16 cellular contexts compared by ENCODE assay signal in genomic region chr10:119399466-119399865, GRCh38.
A peak's percentile ranks its signal among the peaks of the same experiment; 100 is the strongest.
DNase-seq lines count a peak whose midpoint lies in the region; ATAC-seq and TF ChIP-seq lines count a peak whose summit lies in the region.
"Had no signal": no experiment of that assay in that cellular context is flagged by ENCODE, and none has a peak within 500 bp of the region (broad histone marks: within the 10 kb centered on the region; RNA-seq: fewer than 3 reads in every experiment).

No MANE protein-coding gene starts in this region.

- H3K36me3 Mint-ChIP-seq in endothelial cell (ENCODE audit: low read depth, unreplicated experiment) (peaks cover 51% of the 10 kb centered on the region), nephron progenitor cell (ENCODE audit: low read depth) (peaks cover 19% of the 10 kb centered on the region)

- H2BK5ac ChIP-seq in IMR-90 (ENCODE audit: low read depth, low read length, poor library complexity, severe bottlenecking), result no peak overlapping the region

- no peak for TF ChIP-seq POLR2A in IMR-90 (IDR thresholded peaks at IDR 0.05; ENCODE audit: low read depth, low read length)
- no peak for TF ChIP-seq POLR2A in sigmoid colon (IDR thresholded peaks at IDR 0.05)

- no peak overlapping the region; the same call in 1 of the 2 replicates for H3K56ac ChIP-seq in IMR-90 (ENCODE audit: extremely low read depth, insufficient read depth, low read length)

- peaks cover 25% of the 10 kb centered on the region for H3K4me1 ChIP-seq in IMR-90 (ENCODE audit: control insufficient read depth, insufficient read depth, low read length)
- H3K4me1 ChIP-seq in sigmoid colon, result peaks cover 0 to 21% (median 0%) of the 10 kb centered on the region in 4 donors

- no peak for TF ChIP-seq CTCF in AG04450 (IDR thresholded peaks at IDR 0.05; ENCODE audit: low read depth, low read length)
- no peak for TF ChIP-seq CTCF in IMR-90 (conservative IDR thresholded peaks at IDR 0.05; ENCODE audit: low read depth, low read length)
- TF ChIP-seq CTCF in endothelial cell (IDR thresholded peaks at IDR 0.05; ENCODE audit: unreplicated experiment), result no peak
- TF ChIP-seq CTCF in nephron progenitor cell (IDR thresholded peaks at IDR 0.05), result no peak
- no peak for TF ChIP-seq CTCF in sigmoid colon (IDR thresholded peaks at IDR 0.05)

- H2AK5ac ChIP-seq in IMR-90 (ENCODE audit: low read depth, low read length), result peak overlapping the region; percentile 86

- 100% methylated on average over 1 of the region's 3 CpGs; no CpG with 5 or more reads in 1 of the 2 experiments for WGBS in IMR-90 (ENCODE audit: extremely low coverage in 2 of 2, insufficient read length in 1 of 2), 2 experiments
- WGBS in sigmoid colon, 2 donors, result 89 to 98% methylated on average over 3 of the region's 3 CpGs

- CTCF ChIA-PET in AG04450 (lab: Charles Lee), result interaction anchor here (1.4 kb wide), 1 partner anchor 200 kb away, joined by 4 read pairs; no protein-coding TSS in a partner anchor
- CTCF ChIA-PET in IMR-90 (lab: Yijun Ruan, JAX), result interaction anchor here (1.0 kb wide), 1 partner anchor 193 kb away, joined by 3 read pairs; no protein-coding TSS in a partner anchor

- no peak for ATAC-seq in IMR-90 (ENCODE audit: low read depth)
- ATAC-seq in SK-N-SH treated with all-trans-retinoic acid at 6 μM for 48 hours, result no peak
- ATAC-seq in HG03520 (IDR thresholded peaks at IDR 0.05; ENCODE audit: unreplicated experiment), result no peak
- ATAC-seq: Right ventricle myocardium inferior had no signal

- DNase-seq in AG04450 (ENCODE audit: low read depth, low spot score) (no peak), IMR-90 (no peak), endothelial cell (ENCODE audit: low spot score) (no peak), nephron progenitor cell (no peak), SHP77 treated with DMSO at 0.1 percent for 48 hours (lab: John Stamatoyannopoulos, UW) (no peak), sigmoid colon (no peak)
- DNase-seq: DMS79, MG63, NCI-H1436, NCI-H187 treated with DMSO at 0.1 percent for 48 hours, NCI-H2107, NCI-H446 treated with DMSO at 0.1 percent for 48 hours, NCI-H526 treated with DMSO at 0.1 percent for 48 hours had no signal

- peak overlapping the region; percentile 81 for H3K4me3 Mint-ChIP-seq in endothelial cell (ENCODE audit: unreplicated experiment)
- H3K4me3 Mint-ChIP-seq in nephron progenitor cell, result no peak overlapping the region

- H4K91ac ChIP-seq in IMR-90 (ENCODE audit: insufficient read depth, low read depth, low read length), result peak overlapping the region; percentile 62

- H3K27me3 ChIP-seq in AG04450 (ENCODE audit: control insufficient read depth, insufficient read depth, low read length), result no peaks in the 10 kb centered on the region
- H3K27me3 ChIP-seq in IMR-90 (ENCODE audit: control insufficient read depth, insufficient read depth, low read length), result no peaks in the 10 kb centered on the region
- H3K27me3 ChIP-seq in sigmoid colon, result no peaks in the 10 kb centered on the region
- H3K27me3 ChIP-seq: MG63 had no signal

- POLR2A ChIA-PET in AG04450 (lab: Yijun Ruan, JAX) (no interaction called here), IMR-90 (lab: Charles Lee; ENCODE audit: unreplicated experiment) (no interaction called here)

- H2AK9ac ChIP-seq in IMR-90 (replicated peaks; ENCODE audit: low read depth, low read length, poor library complexity), result peak overlapping the region; percentile 50

- H3K9me3 Mint-ChIP-seq in endothelial cell (ENCODE audit: unreplicated experiment), result no peaks in the 10 kb centered on the region
- H3K9me3 Mint-ChIP-seq in nephron progenitor cell, result no peaks in the 10 kb centered on the region

- H3K4me3 ChIP-seq in AG04450 (ENCODE audit: low read depth, low read length) (no peak overlapping the region), IMR-90 (ENCODE audit: insufficient read depth, low read depth, low read length) (no peak overlapping the region), sigmoid colon (no peak overlapping the region)
- H3K4me3 ChIP-seq: MG63 had no signal

- peaks cover 65% of the 10 kb centered on the region for H3K4me1 Mint-ChIP-seq in endothelial cell (ENCODE audit: unreplicated experiment)
- H3K4me1 Mint-ChIP-seq in nephron progenitor cell, result peaks cover 60% of the 10 kb centered on the region

- H3K9me3 ChIP-seq in AG04450 (ENCODE audit: control insufficient read depth, insufficient read depth, low read length), result no peaks in the 10 kb centered on the region
- no peaks in the 10 kb centered on the region for H3K9me3 ChIP-seq in IMR-90 (ENCODE audit: control insufficient read depth, insufficient read depth, low read length)
- no peaks in the 10 kb centered on the region for H3K9me3 ChIP-seq in sigmoid colon
- H3K9me3 ChIP-seq: MG63 had no signal

- no peak overlapping the region for H2BK20ac ChIP-seq in IMR-90 (ENCODE audit: low read depth, low read length)

- no peak overlapping the region for H3K14ac ChIP-seq in IMR-90 (replicated peaks; ENCODE audit: low read depth, low read length)

- in situ Hi-C loops in IMR-90 (cut with MboI; ENCODE audit: low sequenced_read_pairs), result no loop called here

- H3K27me3 Mint-ChIP-seq in endothelial cell (ENCODE audit: unreplicated experiment), result peaks cover 57% of the 10 kb centered on the region
- peaks cover 11% of the 10 kb centered on the region for H3K27me3 Mint-ChIP-seq in nephron progenitor cell (ENCODE audit: low read depth, poor library complexity)

- H3K9me1 ChIP-seq in IMR-90 (ENCODE audit: insufficient read depth, low read length), result peaks cover 26% of the 10 kb centered on the region

- H3K4ac ChIP-seq in IMR-90 (ENCODE audit: low read depth, low read length), result peak overlapping the region; percentile 95

- TF ChIP-seq RAD21 in IMR-90 (IDR thresholded peaks at IDR 0.05; ENCODE audit: low read length), result no peak

- peaks cover 49% of the 10 kb centered on the region for H3K36me3 ChIP-seq in IMR-90 (ENCODE audit: control insufficient read depth, insufficient read depth, low read length)
- H3K36me3 ChIP-seq in sigmoid colon, result peaks cover 0 to 15% (median 3%) of the 10 kb centered on the region in 4 donors
- H3K36me3 ChIP-seq: MG63 had no signal

- H3K9ac ChIP-seq in IMR-90 (ENCODE audit: low read depth, low read length), result no peak overlapping the region

- no TSS peak for BruUV-seq in IMR-90 (replicated peaks; lab: Mats Ljungman, UMichigan)

- peak overlapping the region; percentile 10; the same call in 1 of the 2 replicates for H4K5ac ChIP-seq in IMR-90 (ENCODE audit: low read depth, low read length)

- peak overlapping the region; percentile 3; the same call in 1 of the 2 replicates for H3K18ac ChIP-seq in IMR-90 (ENCODE audit: low read depth, low read length)

- H3K27ac Mint-ChIP-seq in endothelial cell (ENCODE audit: unreplicated experiment) (peak overlapping the region; percentile 48), nephron progenitor cell (peak overlapping the region; percentile 16)

- intact Hi-C loops in IMR-90 (cut with micrococcal nuclease), result no loop called here
- intact Hi-C loops in sigmoid colon (cut with DNase I), result no loop called here

- H2BK15ac ChIP-seq in IMR-90 (ENCODE audit: low read depth, low read length), result 0 out of 3 replicates have a peak overlapping the region, but pooled peaks have one; percentile 25

- H2AFZ ChIP-seq in IMR-90 (replicated peaks; ENCODE audit: low read length, poor library complexity), result no peak overlapping the region

- dilution Hi-C loops in IMR-90 (cut with HindIII; ENCODE audit: low sequenced_read_pairs, unreplicated experiment), result no loop called here

- no peak overlapping the region for H3K23ac ChIP-seq in IMR-90 (ENCODE audit: low read depth, low read length)

- TF ChIP-seq EP300 in sigmoid colon (IDR thresholded peaks at IDR 0.05), result no peak

- peak overlapping the region in 1 of 2 experiments; percentile 38; a peak in 2 of 4 replicates for H4K8ac ChIP-seq in IMR-90 (ENCODE audit: low read depth in 2 of 2, low read length in 2 of 2)

- H4K20me1 ChIP-seq in IMR-90 (ENCODE audit: insufficient read depth, low read length), result peaks cover 10% of the 10 kb centered on the region

- H3K4me2 ChIP-seq in IMR-90 (ENCODE audit: low read depth, low read length), result no peak overlapping the region

- peak overlapping the region; percentile 24; the same call in 1 of the 2 replicates for H2BK120ac ChIP-seq in IMR-90 (ENCODE audit: low read depth, low read length)

- H3K27ac ChIP-seq in AG04450 (ENCODE audit: low read depth, low read length), result peak overlapping the region; percentile 11
- peak overlapping the region; percentile 72; the same call in 1 of the 2 replicates for H3K27ac ChIP-seq in IMR-90 (ENCODE audit: insufficient read depth, low read length)
- no peak overlapping the region for H3K27ac ChIP-seq in sigmoid colon

- H3K79me1 ChIP-seq in IMR-90 (ENCODE audit: low read depth in 1 of 2, low read length in 2 of 2), result peaks cover 8 to 69% of the 10 kb centered on the region in 2 experiments; a peak in 3 of 4 replicates

TF ChIP-seq in IMR-90, 13 proteins besides CTCF, POLR2A, EP300 and RAD21 (continues in another document):
- TF ChIP-seq BHLHE40 (IDR thresholded peaks at IDR 0.05; ENCODE audit: low read depth, low read length) (no peak), MXI1 (IDR thresholded peaks at IDR 0.05; ENCODE audit: borderline replicate concordance, low read depth, low read length) (no peak), MAZ (IDR thresholded peaks at IDR 0.05; ENCODE audit: borderline replicate concordance, low read depth, low read length) (no peak), FOS (IDR thresholded peaks at IDR 0.05; ENCODE audit: low read depth, low read length) (no peak)
- TF ChIP-seq, protein P1, sequence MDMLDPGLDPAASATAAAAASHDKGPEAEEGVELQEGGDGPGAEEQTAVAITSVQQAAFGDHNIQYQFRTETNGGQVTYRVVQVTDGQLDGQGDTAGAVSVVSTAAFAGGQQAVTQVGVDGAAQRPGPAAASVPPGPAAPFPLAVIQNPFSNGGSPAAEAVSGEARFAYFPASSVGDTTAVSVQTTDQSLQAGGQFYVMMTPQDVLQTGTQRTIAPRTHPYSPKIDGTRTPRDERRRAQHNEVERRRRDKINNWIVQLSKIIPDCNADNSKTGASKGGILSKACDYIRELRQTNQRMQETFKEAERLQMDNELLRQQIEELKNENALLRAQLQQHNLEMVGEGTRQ (IDR thresholded peaks at IDR 0.05; ENCODE audit: low read depth, low read length), result no peak

TF ChIP-seq in SK-N-SH treated with all-trans-retinoic acid at 6 μM for 48 hours, 23 proteins besides CTCF, POLR2A, EP300 and RAD21 (continues in another document):
- TF ChIP-seq ZC3H10 (CRISPR knock-in tag; IDR thresholded peaks at IDR 0.05), result no peak
- TF ChIP-seq, protein P2, sequence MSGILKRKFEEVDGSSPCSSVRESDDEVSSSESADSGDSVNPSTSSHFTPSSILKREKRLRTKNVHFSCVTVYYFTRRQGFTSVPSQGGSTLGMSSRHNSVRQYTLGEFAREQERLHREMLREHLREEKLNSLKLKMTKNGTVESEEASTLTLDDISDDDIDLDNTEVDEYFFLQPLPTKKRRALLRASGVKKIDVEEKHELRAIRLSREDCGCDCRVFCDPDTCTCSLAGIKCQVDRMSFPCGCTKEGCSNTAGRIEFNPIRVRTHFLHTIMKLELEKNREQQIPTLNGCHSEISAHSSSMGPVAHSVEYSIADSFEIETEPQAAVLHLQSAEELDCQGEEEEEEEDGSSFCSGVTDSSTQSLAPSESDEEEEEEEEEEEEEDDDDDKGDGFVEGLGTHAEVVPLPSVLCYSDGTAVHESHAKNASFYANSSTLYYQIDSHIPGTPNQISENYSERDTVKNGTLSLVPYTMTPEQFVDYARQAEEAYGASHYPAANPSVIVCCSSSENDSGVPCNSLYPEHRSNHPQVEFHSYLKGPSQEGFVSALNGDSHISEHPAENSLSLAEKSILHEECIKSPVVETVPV (CRISPR knock-in tag; IDR thresholded peaks at IDR 0.05), result no peak

Comparison
In these comparisons a context has a peak if more than half of its experiments do, and no peak if none do; other contexts are left out.
1. H3K27ac ChIP-seq: peak in AG04450 (single experiment) and IMR-90 (single experiment); none in sigmoid colon (0 of 4).